Comparison of ENCODE assay signal across 9 cellular contexts in genomic region chr7:34748244-34749039, GRCh38.
DNase-seq lines count a peak whose midpoint lies in the region; ATAC-seq and TF ChIP-seq lines count a peak whose summit lies in the region.
"Had no signal": no experiment of that assay in that cellular context is flagged by ENCODE, and none has a peak within 500 bp of the region (broad histone marks: within the 10 kb centered on the region; RNA-seq: fewer than 3 reads in every experiment).

No MANE protein-coding gene starts in this region.

- TF ChIP-seq CTCF in right atrium auricular region (IDR thresholded peaks at IDR 0.05) = no peak

- H3K4me3 Mint-ChIP-seq in activated CD4-positive, alpha-beta memory T cell treated with anti-CD3 and anti-CD28 coated beads for 36 hours = no peak overlapping the region
- H3K4me3 Mint-ChIP-seq: natural killer cell treated with Interleukin-12 subunit alpha and Interleukin-12 subunit beta and Interleukin-15 and Interleukin-18, amount 100 ng/mL, for 72 hours had no signal

- intact Hi-C loops in activated CD4-positive, alpha-beta memory T cell treated with anti-CD3 and anti-CD28 coated beads for 36 hours (cut with micrococcal nuclease) = no loop called here

- no peaks in the 10 kb centered on the region for H3K9me3 ChIP-seq in SJSA1 (replicated peaks)
- H3K9me3 ChIP-seq in right atrium auricular region = no peaks in the 10 kb centered on the region

- no peak overlapping the region for H3K27ac Mint-ChIP-seq in activated CD4-positive, alpha-beta memory T cell treated with anti-CD3 and anti-CD28 coated beads for 36 hours
- H3K27ac Mint-ChIP-seq: natural killer cell treated with Interleukin-12 subunit alpha and Interleukin-12 subunit beta and Interleukin-15 and Interleukin-18, amount 100 ng/mL, for 72 hours had no signal

- no peaks in the 10 kb centered on the region for H3K9me3 Mint-ChIP-seq in activated CD4-positive, alpha-beta memory T cell treated with anti-CD3 and anti-CD28 coated beads for 36 hours
- H3K9me3 Mint-ChIP-seq: natural killer cell treated with Interleukin-12 subunit alpha and Interleukin-12 subunit beta and Interleukin-15 and Interleukin-18, amount 100 ng/mL, for 72 hours had no signal

- in situ Hi-C loops in ACHN (cut with HindIII; ENCODE audit: low pct_ligation_motif_present, low pct_unique_long_range_greater_than_20kb, low sequenced_read_pairs) = no loop called here

- H3K27me3 Mint-ChIP-seq in activated CD4-positive, alpha-beta memory T cell treated with anti-CD3 and anti-CD28 coated beads for 36 hours = peaks cover 5% of the 10 kb centered on the region

- H3K4me1 Mint-ChIP-seq in activated CD4-positive, alpha-beta memory T cell treated with anti-CD3 and anti-CD28 coated beads for 36 hours (ENCODE audit: low read depth) = no peaks in the 10 kb centered on the region

- H3K4me1 ChIP-seq in SJSA1 (replicated peaks) = peaks cover 8% of the 10 kb centered on the region
- peaks cover 0 to 18% of the 10 kb centered on the region in 2 donors for H3K4me1 ChIP-seq in right atrium auricular region
- no peaks in the 10 kb centered on the region for H3K4me1 ChIP-seq in urinary bladder (ENCODE audit: insufficient read depth)

- H3K27ac ChIP-seq in SJSA1 (no peak overlapping the region), right atrium auricular region (peak overlapping the region; percentile 63 to 71), urinary bladder (ENCODE audit: low read depth) (peak overlapping the region; percentile 13)

- DNase-seq in ACHN (peak; percentile 96), SJSA1 (ENCODE audit: low read depth in 1 of 2, low spot score in 2 of 2) (peak; percentile 89 to 90), right atrium auricular region (ENCODE audit: low spot score) (peak; percentile 72), putamen (ENCODE audit: low spot score) (no peak)
- no peak for DNase-seq in activated CD4-positive, alpha-beta memory T cell treated with anti-CD3 and anti-CD28 coated beads for 36 hours
- no peak for DNase-seq in stimulated activated CD4-positive, alpha-beta T cell treated with anti-CD3 and anti-CD28 coated beads, Interleukin-4, amount 100 ng/mL, for 4 hours

- no peak overlapping the region for H3K4me3 ChIP-seq in SJSA1
- no peak overlapping the region for H3K4me3 ChIP-seq in right atrium auricular region
- H3K4me3 ChIP-seq in urinary bladder (ENCODE audit: low read depth, low read length) = no peak overlapping the region

- POLR2A ChIA-PET in activated CD4-positive, alpha-beta memory T cell treated with anti-CD3 and anti-CD28 coated beads for 36 hours (lab: Charles Lee) = no interaction called here

- no peaks in the 10 kb centered on the region for H3K27me3 ChIP-seq in SJSA1 (replicated peaks)
- no peaks in the 10 kb centered on the region for H3K27me3 ChIP-seq in right atrium auricular region

- ATAC-seq in HG03196 (IDR thresholded peaks at IDR 0.05; ENCODE audit: unreplicated experiment) = peak; percentile 37

- WGBS in urinary bladder = 48% methylated on average over 7 of the region's 7 CpGs

- no peaks in the 10 kb centered on the region for H3K36me3 Mint-ChIP-seq in activated CD4-positive, alpha-beta memory T cell treated with anti-CD3 and anti-CD28 coated beads for 36 hours

- CTCF ChIA-PET in activated CD4-positive, alpha-beta memory T cell treated with anti-CD3 and anti-CD28 coated beads for 36 hours (lab: Charles Lee) = no interaction called here

- H3K36me3 ChIP-seq in SJSA1 = no peaks in the 10 kb centered on the region
- H3K36me3 ChIP-seq in right atrium auricular region = no peaks in the 10 kb centered on the region
- no peaks in the 10 kb centered on the region for H3K36me3 ChIP-seq in urinary bladder (ENCODE audit: insufficient read depth)

Comparison
In these comparisons a context has a peak if more than half of its experiments do, and no peak if none do; other contexts are left out.
1. DNase-seq: peak in ACHN (single experiment), SJSA1 (2 of 2) and right atrium auricular region (single experiment); none in activated CD4-positive, alpha-beta memory T cell treated with anti-CD3 and anti-CD28 coated beads for 36 hours (single experiment), putamen (single experiment) and stimulated activated CD4-positive, alpha-beta T cell treated with anti-CD3 and anti-CD28 coated beads, Interleukin-4, amount 100 ng/mL, for 4 hours (0 of 2).